8 cellular contexts compared by ENCODE assay signal in genomic region chr15:45456212-45457106, GRCh38.
DNase-seq lines count a peak whose midpoint lies in the region; ATAC-seq and TF ChIP-seq lines count a peak whose summit lies in the region.

No MANE protein-coding gene starts in this region.

- H3K36me3 Mint-ChIP-seq in activated T-cell treated with anti-CD3 and anti-CD28 coated beads, Interleukin-2, amount 50 U/mL, for 4 hours (ENCODE audit: insufficient read depth), result no peaks in the 10 kb centered on the region

- DNase-seq in GF-D8 (lab: John Stamatoyannopoulos, UW) (peak; percentile 33), OCI-M1 (lab: John Stamatoyannopoulos, UW) (peak; percentile 52), fibroblast of the aortic adventitia (ENCODE audit: low read depth) (peak; percentile 100), GM19240 (ENCODE audit: insufficient read length, low spot score) (no peak), NCI-H526 treated with DMSO at 0.1 percent for 48 hours (lab: John Stamatoyannopoulos, UW) (no peak)
- DNase-seq in activated T-cell treated with anti-CD3 and anti-CD28 coated beads, Interleukin-2, amount 50 U/mL, for 4 hours, result peak; percentile 48

- H3K9ac ChIP-seq in rectal smooth muscle tissue (ENCODE audit: low read length), result no peak overlapping the region

- no peaks in the 10 kb centered on the region for H3K36me3 ChIP-seq in rectal smooth muscle tissue (ENCODE audit: control insufficient read depth, insufficient read depth, low read length)

- H3K4me3 ChIP-seq in fibroblast of the aortic adventitia (ENCODE audit: low read depth, low read length) (no peak overlapping the region), rectal smooth muscle tissue (ENCODE audit: low read length) (peak overlapping the region; percentile 27)

- no peaks in the 10 kb centered on the region for H3K27me3 ChIP-seq in rectal smooth muscle tissue (ENCODE audit: control insufficient read depth, insufficient read depth, low read length)

- H3K4me1 ChIP-seq in rectal smooth muscle tissue (ENCODE audit: control insufficient read depth, insufficient read depth, low read length), result peaks cover 10% of the 10 kb centered on the region

- TF ChIP-seq CTCF in fibroblast of the aortic adventitia (IDR thresholded peaks at IDR 0.05; ENCODE audit: insufficient read depth, low read length), result no peak

- peak overlapping the region; percentile 59 for H3K27ac ChIP-seq in rectal smooth muscle tissue (ENCODE audit: low read depth, low read length)

- H3K4me1 Mint-ChIP-seq in activated T-cell treated with anti-CD3 and anti-CD28 coated beads, Interleukin-2, amount 50 U/mL, for 4 hours (ENCODE audit: low read depth), result peaks cover 44% of the 10 kb centered on the region

- H3K4me3 Mint-ChIP-seq in activated T-cell treated with anti-CD3 and anti-CD28 coated beads, Interleukin-2, amount 50 U/mL, for 4 hours, result peak overlapping the region; percentile 6

- peak; percentile 48 to 59 for ATAC-seq in activated T-cell treated with anti-CD3 and anti-CD28 coated beads, Interleukin-2, amount 50 U/mL, for 4 hours
- no peak for ATAC-seq in GM21786 (IDR thresholded peaks at IDR 0.05; ENCODE audit: unreplicated experiment)

- H3K27me3 Mint-ChIP-seq in activated T-cell treated with anti-CD3 and anti-CD28 coated beads, Interleukin-2, amount 50 U/mL, for 4 hours (ENCODE audit: low read depth), result no peaks in the 10 kb centered on the region

- H3K9me3 Mint-ChIP-seq in activated T-cell treated with anti-CD3 and anti-CD28 coated beads, Interleukin-2, amount 50 U/mL, for 4 hours, result no peaks in the 10 kb centered on the region

Comparison
In these comparisons a context has a peak if more than half of its experiments do, and no peak if none do; other contexts are left out.
1. DNase-seq: peak in GF-D8 (single experiment), OCI-M1 (single experiment), activated T-cell treated with anti-CD3 and anti-CD28 coated beads, Interleukin-2, amount 50 U/mL, for 4 hours (single experiment) and fibroblast of the aortic adventitia (single experiment); none in GM19240 (single experiment) and NCI-H526 treated with DMSO at 0.1 percent for 48 hours (single experiment).